ENCODE assay signal across 13 cellular contexts in genomic region chr14:67814826-67815225, GRCh38. TPM values are rescaled to one million over a fixed set of nuclear protein-coding genes. Genes with fewer than 3 reads are reported as not detected.
DNase-seq lines count a peak whose midpoint lies in the region; ATAC-seq, FAIRE-seq and TF ChIP-seq lines count a peak whose summit lies in the region.
"Had no signal": no experiment of that assay in that cellular context is flagged by ENCODE, and none has a peak within 500 bp of the region (broad histone marks: within the 10 kb centered on the region; RNA-seq: fewer than 3 reads in every experiment).

No MANE protein-coding gene starts in this region.

- H3K79me2 ChIP-seq in OCI-LY7 (ENCODE audit: insufficient read depth, low read depth, low read length): peaks cover 20% of the 10 kb centered on the region
- H3K79me2 ChIP-seq in osteoblast (ENCODE audit: insufficient read depth, low read length): peaks cover 27% of the 10 kb centered on the region

- H3K36me3 ChIP-seq in OCI-LY7 (ENCODE audit: insufficient read depth, low read length) (peaks cover 29% of the 10 kb centered on the region; the same call in 1 of the 2 replicates), endocrine pancreas (ENCODE audit: control insufficient read depth, insufficient read depth, low read length) (no peaks in the 10 kb centered on the region), osteoblast (ENCODE audit: insufficient read depth, low read length) (peaks cover 30% of the 10 kb centered on the region), heart right ventricle (peaks cover 0 to 54% (median 0%) of the 10 kb centered on the region in 9 donors)

- intact Hi-C loops in activated CD4-positive, alpha-beta T cell treated with anti-CD3 and anti-CD28 coated beads for 36 hours (cut with DNase I, micrococcal nuclease): loop anchor here (5.0 kb wide), 7 partner anchors 977 to 1952 kb away; partner anchors contain the start of genes ERH (in 2 of the 2), SLC39A9 (in 2 of the 2), ZFP36L1 (in 2 of the 2) and ACTN1 (in 1 of the 2)
- intact Hi-C loops in OCI-LY7 (cut with micrococcal nuclease; ENCODE audit: unreplicated experiment): loop anchor here (5.0 to 10.0 kb wide), 2 partner anchors 210 to 557 kb away; partner anchors contain the start of gene PIGH
- intact Hi-C loops in heart right ventricle (cut with DNase I): no loop called here

- H3K4me1 ChIP-seq in OCI-LY7 (ENCODE audit: insufficient read depth, low read length, poor library complexity, severe bottlenecking) (peaks cover 40% of the 10 kb centered on the region), endocrine pancreas (ENCODE audit: control insufficient read depth, insufficient read depth, low read length) (peaks cover 12% of the 10 kb centered on the region), osteoblast (ENCODE audit: insufficient read depth, low read length) (peaks cover 15% of the 10 kb centered on the region), heart right ventricle (peaks cover 6 to 43% (median 22%) of the 10 kb centered on the region in 9 donors)

- no peak overlapping the region for H3K27ac ChIP-seq in OCI-LY7 (ENCODE audit: low read depth, low read length, poor library complexity, severe bottlenecking)
- H3K27ac ChIP-seq in osteoblast (ENCODE audit: low read depth, low read length): no peak overlapping the region
- H3K27ac ChIP-seq in heart right ventricle: no peak overlapping the region
- H3K27ac ChIP-seq: SJSA1 had no signal

- 74 to 76% methylated on average over 2 of the region's 2 CpGs for WGBS in heart right ventricle, 2 donors

- H3K9me3 Mint-ChIP-seq in activated CD4-positive, alpha-beta T cell treated with anti-CD3 and anti-CD28 coated beads for 36 hours (ENCODE audit: low read depth): no peaks in the 10 kb centered on the region

- POLR2A ChIA-PET in activated CD4-positive, alpha-beta T cell treated with anti-CD3 and anti-CD28 coated beads for 36 hours (lab: Charles Lee): no interaction called here
- POLR2A ChIA-PET in OCI-LY7 (lab: Charles Lee): no interaction called here

- FAIRE-seq in RCC 7860 (lab: Jason Lieb, UNC): no peak
- FAIRE-seq: colon, GM19239 had no signal

- no peaks in the 10 kb centered on the region for H3K27me3 ChIP-seq in endocrine pancreas (ENCODE audit: control insufficient read depth, insufficient read depth, low read length)
- H3K27me3 ChIP-seq in osteoblast (ENCODE audit: insufficient read depth, low read length): no peaks in the 10 kb centered on the region
- H3K27me3 ChIP-seq in heart right ventricle: no peaks in the 10 kb centered on the region
- H3K27me3 ChIP-seq: neutrophil, SJSA1, upper lobe of left lung had no signal

- ATAC-seq in activated CD4-positive, alpha-beta T cell treated with anti-CD3 and anti-CD28 coated beads for 36 hours: no peak
- ATAC-seq in GM18498 (IDR thresholded peaks at IDR 0.05; ENCODE audit: unreplicated experiment) (no peak), heart right ventricle (no peak)

- H3K36me3 Mint-ChIP-seq in activated CD4-positive, alpha-beta T cell treated with anti-CD3 and anti-CD28 coated beads for 36 hours (ENCODE audit: low read depth): peaks cover 6% of the 10 kb centered on the region

- H3K9ac ChIP-seq in endocrine pancreas (ENCODE audit: control insufficient read depth, insufficient read depth, low read length): no peak overlapping the region

- peak overlapping the region; percentile 79 for H3K4me3 ChIP-seq in OCI-LY7 (ENCODE audit: low read depth, low read length, poor library complexity, severe bottlenecking)
- peak overlapping the region; percentile 86 for H3K4me3 ChIP-seq in endocrine pancreas (ENCODE audit: control insufficient read depth, insufficient read depth, low read length)
- no peak overlapping the region for H3K4me3 ChIP-seq in osteoblast (ENCODE audit: insufficient read depth, low read length)
- peak overlapping the region in 1 of 10 donors; percentile 92 for H3K4me3 ChIP-seq in heart right ventricle

- H3K9me2 ChIP-seq in OCI-LY7 (ENCODE audit: insufficient read depth, low read length): no peaks in the 10 kb centered on the region

- peak overlapping the region; percentile 89 for H3K4me3 Mint-ChIP-seq in activated CD4-positive, alpha-beta T cell treated with anti-CD3 and anti-CD28 coated beads for 36 hours

- TF ChIP-seq CTCF in OCI-LY7 (conservative IDR thresholded peaks at IDR 0.05; ENCODE audit: low read length): no peak
- no peak for TF ChIP-seq CTCF in osteoblast (IDR thresholded peaks at IDR 0.05; ENCODE audit: extremely low read depth, low read depth, low read length)
- TF ChIP-seq CTCF in heart right ventricle (IDR thresholded peaks at IDR 0.05): no peak

- H3K4me2 ChIP-seq in OCI-LY7 (ENCODE audit: low read length): peak overlapping the region; percentile 76
- H3K4me2 ChIP-seq in osteoblast (ENCODE audit: insufficient read depth, low read length): peak overlapping the region; percentile 90

- H3K27me3 Mint-ChIP-seq in activated CD4-positive, alpha-beta T cell treated with anti-CD3 and anti-CD28 coated beads for 36 hours: no peaks in the 10 kb centered on the region

- H4K20me1 ChIP-seq in OCI-LY7 (ENCODE audit: insufficient read depth, low read length): no peaks in the 10 kb centered on the region
- H4K20me1 ChIP-seq in osteoblast (ENCODE audit: insufficient read depth, low read length): no peaks in the 10 kb centered on the region

- H3K9me3 ChIP-seq in OCI-LY7 (ENCODE audit: low read length) (no peaks in the 10 kb centered on the region), endocrine pancreas (ENCODE audit: control insufficient read depth, low read length) (no peaks in the 10 kb centered on the region), osteoblast (ENCODE audit: low read depth, low read length) (no peaks in the 10 kb centered on the region), heart right ventricle (no peaks in the 10 kb centered on the region)
- H3K9me3 ChIP-seq: neutrophil, SJSA1, upper lobe of left lung had no signal

- TSS peak; percentile 56 for BruUV-seq in OCI-LY7 (replicated peaks; lab: Mats Ljungman, UMichigan)

- H3K4me1 Mint-ChIP-seq in activated CD4-positive, alpha-beta T cell treated with anti-CD3 and anti-CD28 coated beads for 36 hours: peaks cover 35% of the 10 kb centered on the region

- peak overlapping the region; percentile 92 for H3K27ac Mint-ChIP-seq in activated CD4-positive, alpha-beta T cell treated with anti-CD3 and anti-CD28 coated beads for 36 hours

- CTCF ChIA-PET in activated CD4-positive, alpha-beta T cell treated with anti-CD3 and anti-CD28 coated beads for 36 hours (lab: Charles Lee): interaction anchor here (1.1 kb wide), 1 partner anchor 998 kb away, joined by 3 read pairs; no protein-coding TSS in a partner anchor
- CTCF ChIA-PET in OCI-LY7 (lab: Charles Lee; ENCODE audit: unreplicated experiment): no interaction called here

- H2AFZ ChIP-seq in OCI-LY7 (ENCODE audit: low read length) (no peak overlapping the region), osteoblast (ENCODE audit: low read length) (no peak overlapping the region)

- DNase-seq in activated CD4-positive, alpha-beta T cell treated with anti-CD3 and anti-CD28 coated beads for 36 hours: no peak
- no peak for DNase-seq in activated CD4-positive, alpha-beta T cell treated with anti-CD3 and anti-CD28 coated beads for 1 hour
- DNase-seq in OCI-LY7 (ENCODE audit: low spot score) (no peak), osteoblast (ENCODE audit: insufficient read length, low spot score, missing footprints) (no peak), heart right ventricle (no peak), RCC 7860 (ENCODE audit: low spot score) (no peak)
- DNase-seq: upper lobe of left lung had no signal

RNA-seq across cellular contexts. Expression of gene ZFYVE26, which starts 1.6 kb away (rescaled TPM):
- 10 to 100 TPM; 13.0 to 14.2 TPM for total RNA-seq in activated CD4-positive, alpha-beta T cell treated with anti-CD3 and anti-CD28 coated beads for 36 hours
- total RNA-seq in OCI-LY7 (2014; rRNA removed; shearing (Covaris generic)): 12.0 and 16.3 TPM in 2 replicates
- total RNA-seq in OCI-LY7 (2022) (22.8 and 25.9 TPM in 2 replicates), osteoblast (37.6 and 43.0 TPM in 2 replicates), heart right ventricle (10 to 100 TPM; 11.0 to 17.9 (median 15.4) TPM)
- 1 to 10 TPM; 2.8 to 5.6 TPM for polyA plus RNA-seq in heart right ventricle

RNA-seq across cellular contexts. Expression of gene RAD51B, which starts 4.8 kb away (rescaled TPM):
- total RNA-seq in activated CD4-positive, alpha-beta T cell treated with anti-CD3 and anti-CD28 coated beads for 36 hours: 10 to 100 TPM; 26.4 to 39.9 TPM
- 41.4 and 48.2 TPM in 2 replicates for total RNA-seq in OCI-LY7 (2014; rRNA removed; shearing (Covaris generic))
- total RNA-seq in OCI-LY7 (2022) (72.8 and 89.9 TPM in 2 replicates), osteoblast (13.8 and 22.4 TPM in 2 replicates), heart right ventricle (1 to 10 TPM; 2.4 to 8.6 (median 3.6) TPM)
- polyA plus RNA-seq in heart right ventricle: 1 to 10 TPM in 1 of 2 donors, under 1 TPM in 1; 0.88 to 1.5 TPM

Comparison
In these comparisons a context has a peak if more than half of its experiments do, and no peak if none do; other contexts are left out.
1. intact Hi-C loops: an anchor here in activated CD4-positive, alpha-beta T cell treated with anti-CD3 and anti-CD28 coated beads for 36 hours (5.0 kb wide) and OCI-LY7 (5.0 to 10.0 kb wide); none called in heart right ventricle.